Comparison of ENCODE assay signal across 1 cellular context in genomic region chr1:42817440-42817767, GRCh38.
TF ChIP-seq lines count a peak whose summit lies in the region.

No MANE protein-coding gene starts in this region.

TF ChIP-seq in GM23338, 12 proteins besides CTCF, POLR2A, EP300 and RAD21 (continued from another document):
- TF ChIP-seq, protein P1, sequence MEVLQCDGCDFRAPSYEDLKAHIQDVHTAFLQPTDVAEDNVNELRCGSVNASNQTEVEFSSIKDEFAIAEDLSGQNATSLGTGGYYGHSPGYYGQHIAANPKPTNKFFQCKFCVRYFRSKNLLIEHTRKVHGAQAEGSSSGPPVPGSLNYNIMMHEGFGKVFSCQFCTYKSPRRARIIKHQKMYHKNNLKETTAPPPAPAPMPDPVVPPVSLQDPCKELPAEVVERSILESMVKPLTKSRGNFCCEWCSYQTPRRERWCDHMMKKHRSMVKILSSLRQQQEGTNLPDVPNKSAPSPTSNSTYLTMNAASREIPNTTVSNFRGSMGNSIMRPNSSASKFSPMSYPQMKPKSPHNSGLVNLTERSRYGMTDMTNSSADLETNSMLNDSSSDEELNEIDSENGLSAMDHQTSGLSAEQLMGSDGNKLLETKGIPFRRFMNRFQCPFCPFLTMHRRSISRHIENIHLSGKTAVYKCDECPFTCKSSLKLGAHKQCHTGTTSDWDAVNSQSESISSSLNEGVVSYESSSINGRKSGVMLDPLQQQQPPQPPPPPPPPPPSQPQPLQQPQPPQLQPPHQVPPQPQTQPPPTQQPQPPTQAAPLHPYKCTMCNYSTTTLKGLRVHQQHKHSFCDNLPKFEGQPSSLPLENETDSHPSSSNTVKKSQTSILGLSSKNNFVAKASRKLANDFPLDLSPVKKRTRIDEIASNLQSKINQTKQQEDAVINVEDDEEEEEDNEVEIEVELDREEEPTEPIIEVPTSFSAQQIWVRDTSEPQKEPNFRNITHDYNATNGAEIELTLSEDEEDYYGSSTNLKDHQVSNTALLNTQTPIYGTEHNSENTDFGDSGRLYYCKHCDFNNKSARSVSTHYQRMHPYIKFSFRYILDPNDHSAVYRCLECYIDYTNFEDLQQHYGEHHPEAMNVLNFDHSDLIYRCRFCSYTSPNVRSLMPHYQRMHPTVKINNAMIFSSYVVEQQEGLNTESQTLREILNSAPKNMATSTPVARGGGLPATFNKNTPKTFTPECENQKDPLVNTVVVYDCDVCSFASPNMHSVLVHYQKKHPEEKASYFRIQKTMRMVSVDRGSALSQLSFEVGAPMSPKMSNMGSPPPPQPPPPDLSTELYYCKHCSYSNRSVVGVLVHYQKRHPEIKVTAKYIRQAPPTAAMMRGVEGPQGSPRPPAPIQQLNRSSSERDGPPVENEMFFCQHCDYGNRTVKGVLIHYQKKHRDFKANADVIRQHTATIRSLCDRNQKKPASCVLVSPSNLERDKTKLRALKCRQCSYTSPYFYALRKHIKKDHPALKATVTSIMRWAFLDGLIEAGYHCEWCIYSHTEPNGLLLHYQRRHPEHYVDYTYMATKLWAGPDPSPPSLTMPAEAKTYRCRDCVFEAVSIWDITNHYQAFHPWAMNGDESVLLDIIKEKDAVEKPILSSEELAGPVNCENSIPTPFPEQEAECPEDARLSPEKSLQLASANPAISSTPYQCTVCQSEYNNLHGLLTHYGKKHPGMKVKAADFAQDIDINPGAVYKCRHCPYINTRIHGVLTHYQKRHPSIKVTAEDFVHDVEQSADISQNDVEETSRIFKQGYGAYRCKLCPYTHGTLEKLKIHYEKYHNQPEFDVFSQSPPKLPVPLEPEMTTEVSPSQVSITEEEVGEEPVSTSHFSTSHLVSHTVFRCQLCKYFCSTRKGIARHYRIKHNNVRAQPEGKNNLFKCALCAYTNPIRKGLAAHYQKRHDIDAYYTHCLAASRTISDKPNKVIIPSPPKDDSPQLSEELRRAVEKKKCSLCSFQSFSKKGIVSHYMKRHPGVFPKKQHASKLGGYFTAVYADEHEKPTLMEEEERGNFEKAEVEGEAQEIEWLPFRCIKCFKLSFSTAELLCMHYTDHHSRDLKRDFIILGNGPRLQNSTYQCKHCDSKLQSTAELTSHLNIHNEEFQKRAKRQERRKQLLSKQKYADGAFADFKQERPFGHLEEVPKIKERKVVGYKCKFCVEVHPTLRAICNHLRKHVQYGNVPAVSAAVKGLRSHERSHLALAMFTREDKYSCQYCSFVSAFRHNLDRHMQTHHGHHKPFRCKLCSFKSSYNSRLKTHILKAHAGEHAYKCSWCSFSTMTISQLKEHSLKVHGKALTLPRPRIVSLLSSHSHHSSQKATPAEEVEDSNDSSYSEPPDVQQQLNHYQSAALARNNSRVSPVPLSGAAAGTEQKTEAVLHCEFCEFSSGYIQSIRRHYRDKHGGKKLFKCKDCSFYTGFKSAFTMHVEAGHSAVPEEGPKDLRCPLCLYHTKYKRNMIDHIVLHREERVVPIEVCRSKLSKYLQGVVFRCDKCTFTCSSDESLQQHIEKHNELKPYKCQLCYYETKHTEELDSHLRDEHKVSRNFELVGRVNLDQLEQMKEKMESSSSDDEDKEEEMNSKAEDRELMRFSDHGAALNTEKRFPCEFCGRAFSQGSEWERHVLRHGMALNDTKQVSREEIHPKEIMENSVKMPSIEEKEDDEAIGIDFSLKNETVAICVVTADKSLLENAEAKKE (CRISPR knock-in tag; IDR thresholded peaks at IDR 0.05): no peak
- no peak for TF ChIP-seq EZH2 (IDR thresholded peaks at IDR 0.05; ENCODE audit: low read depth, unreplicated experiment)
- TF ChIP-seq ZNF114 (CRISPR knock-in tag; IDR thresholded peaks at IDR 0.05): no peak
